ENCODE assay signal across 1 cellular context in the genomic region with DNA sequence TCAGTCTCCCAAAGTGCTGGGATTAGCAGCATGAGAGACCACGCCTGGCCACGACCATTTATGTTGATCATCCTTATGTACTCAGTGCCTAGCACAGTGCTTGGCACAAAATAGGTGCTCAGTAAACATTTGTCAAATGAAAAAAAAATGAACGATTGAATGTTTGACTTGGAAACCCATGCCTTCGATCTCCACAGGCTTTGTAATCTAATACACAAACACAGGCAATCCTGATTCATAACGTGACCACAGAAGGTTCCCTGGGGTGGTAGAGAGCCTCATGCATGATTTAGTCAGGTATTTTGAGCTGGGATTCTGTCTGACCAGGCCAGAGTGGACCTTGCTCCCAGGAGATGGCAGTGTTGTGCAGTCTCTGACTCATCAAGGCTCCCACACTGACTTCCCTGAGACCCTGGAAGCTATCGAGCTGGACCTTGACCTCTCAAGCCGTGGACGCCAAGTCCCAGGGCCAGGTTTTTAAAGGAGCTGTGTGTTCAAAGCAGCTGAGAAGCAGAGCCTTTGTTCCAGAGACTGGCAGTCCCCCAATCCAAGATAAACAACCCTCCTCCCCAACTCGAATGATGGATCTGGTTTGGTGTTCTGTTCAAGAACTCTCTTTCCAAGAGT.
TF ChIP-seq lines count a peak whose summit lies in the region.

No MANE protein-coding gene starts in this region.

TF ChIP-seq in HEK293, 187 proteins besides CTCF, POLR2A, EP300 and RAD21 (continued from another document):
- TF ChIP-seq KLF7 (tag by site-specific recombination; IDR thresholded peaks at IDR 0.05; ENCODE audit: borderline replicate concordance) (no peak), ZNF654 (tag by site-specific recombination; IDR thresholded peaks at IDR 0.05; ENCODE audit: low read depth) (peak; percentile 79)
- TF ChIP-seq, protein P1, sequence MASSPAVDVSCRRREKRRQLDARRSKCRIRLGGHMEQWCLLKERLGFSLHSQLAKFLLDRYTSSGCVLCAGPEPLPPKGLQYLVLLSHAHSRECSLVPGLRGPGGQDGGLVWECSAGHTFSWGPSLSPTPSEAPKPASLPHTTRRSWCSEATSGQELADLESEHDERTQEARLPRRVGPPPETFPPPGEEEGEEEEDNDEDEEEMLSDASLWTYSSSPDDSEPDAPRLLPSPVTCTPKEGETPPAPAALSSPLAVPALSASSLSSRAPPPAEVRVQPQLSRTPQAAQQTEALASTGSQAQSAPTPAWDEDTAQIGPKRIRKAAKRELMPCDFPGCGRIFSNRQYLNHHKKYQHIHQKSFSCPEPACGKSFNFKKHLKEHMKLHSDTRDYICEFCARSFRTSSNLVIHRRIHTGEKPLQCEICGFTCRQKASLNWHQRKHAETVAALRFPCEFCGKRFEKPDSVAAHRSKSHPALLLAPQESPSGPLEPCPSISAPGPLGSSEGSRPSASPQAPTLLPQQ (tag by site-specific recombination; IDR thresholded peaks at IDR 0.05) = no peak
